In the genomic region with DNA sequence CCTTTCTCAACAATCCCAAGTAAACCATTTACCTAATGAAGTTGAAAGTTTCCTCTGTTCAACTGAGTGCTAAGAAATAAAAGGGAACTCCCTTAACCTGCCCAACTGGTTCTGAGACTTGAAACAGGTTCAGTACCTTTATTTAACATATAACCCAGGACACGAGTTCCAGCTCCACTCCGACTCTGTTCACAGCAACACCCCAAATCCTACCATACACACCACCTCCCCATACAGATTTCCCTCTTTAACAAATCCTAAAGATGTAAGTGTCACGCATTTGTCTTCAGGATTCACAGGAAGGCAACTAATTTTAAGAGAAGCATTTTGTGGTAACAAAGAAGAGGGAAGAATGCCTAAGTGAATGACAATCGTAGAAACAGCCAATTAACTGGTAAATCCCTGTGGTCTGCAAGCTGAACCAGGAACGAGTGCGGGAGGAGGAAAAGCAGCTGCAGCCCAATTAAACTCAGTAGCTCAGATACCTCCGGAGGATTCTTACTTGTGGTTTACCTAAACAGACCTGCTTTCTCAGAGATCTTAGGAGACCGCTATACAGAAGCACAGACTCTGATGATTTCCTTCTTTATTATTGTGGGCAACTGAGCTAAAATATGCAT, we compare ENCODE assay signal across 1 cellular context.
TF ChIP-seq lines count a peak whose summit lies in the region.

No MANE protein-coding gene starts in this region.

TF ChIP-seq in neural cell, 6 proteins besides CTCF, POLR2A, EP300 and RAD21 (continued from another document):
- TF ChIP-seq, protein P1, sequence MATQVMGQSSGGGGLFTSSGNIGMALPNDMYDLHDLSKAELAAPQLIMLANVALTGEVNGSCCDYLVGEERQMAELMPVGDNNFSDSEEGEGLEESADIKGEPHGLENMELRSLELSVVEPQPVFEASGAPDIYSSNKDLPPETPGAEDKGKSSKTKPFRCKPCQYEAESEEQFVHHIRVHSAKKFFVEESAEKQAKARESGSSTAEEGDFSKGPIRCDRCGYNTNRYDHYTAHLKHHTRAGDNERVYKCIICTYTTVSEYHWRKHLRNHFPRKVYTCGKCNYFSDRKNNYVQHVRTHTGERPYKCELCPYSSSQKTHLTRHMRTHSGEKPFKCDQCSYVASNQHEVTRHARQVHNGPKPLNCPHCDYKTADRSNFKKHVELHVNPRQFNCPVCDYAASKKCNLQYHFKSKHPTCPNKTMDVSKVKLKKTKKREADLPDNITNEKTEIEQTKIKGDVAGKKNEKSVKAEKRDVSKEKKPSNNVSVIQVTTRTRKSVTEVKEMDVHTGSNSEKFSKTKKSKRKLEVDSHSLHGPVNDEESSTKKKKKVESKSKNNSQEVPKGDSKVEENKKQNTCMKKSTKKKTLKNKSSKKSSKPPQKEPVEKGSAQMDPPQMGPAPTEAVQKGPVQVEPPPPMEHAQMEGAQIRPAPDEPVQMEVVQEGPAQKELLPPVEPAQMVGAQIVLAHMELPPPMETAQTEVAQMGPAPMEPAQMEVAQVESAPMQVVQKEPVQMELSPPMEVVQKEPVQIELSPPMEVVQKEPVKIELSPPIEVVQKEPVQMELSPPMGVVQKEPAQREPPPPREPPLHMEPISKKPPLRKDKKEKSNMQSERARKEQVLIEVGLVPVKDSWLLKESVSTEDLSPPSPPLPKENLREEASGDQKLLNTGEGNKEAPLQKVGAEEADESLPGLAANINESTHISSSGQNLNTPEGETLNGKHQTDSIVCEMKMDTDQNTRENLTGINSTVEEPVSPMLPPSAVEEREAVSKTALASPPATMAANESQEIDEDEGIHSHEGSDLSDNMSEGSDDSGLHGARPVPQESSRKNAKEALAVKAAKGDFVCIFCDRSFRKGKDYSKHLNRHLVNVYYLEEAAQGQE (IDR thresholded peaks at IDR 0.05; ENCODE audit: borderline replicate concordance), result no peak
- no peak for TF ChIP-seq SMC3 (conservative IDR thresholded peaks at IDR 0.05; ENCODE audit: poor library complexity)
TF ChIP-seq in neural cell: peak in this region for 0.
